1 cellular context compared by ENCODE assay signal in the genomic region with DNA sequence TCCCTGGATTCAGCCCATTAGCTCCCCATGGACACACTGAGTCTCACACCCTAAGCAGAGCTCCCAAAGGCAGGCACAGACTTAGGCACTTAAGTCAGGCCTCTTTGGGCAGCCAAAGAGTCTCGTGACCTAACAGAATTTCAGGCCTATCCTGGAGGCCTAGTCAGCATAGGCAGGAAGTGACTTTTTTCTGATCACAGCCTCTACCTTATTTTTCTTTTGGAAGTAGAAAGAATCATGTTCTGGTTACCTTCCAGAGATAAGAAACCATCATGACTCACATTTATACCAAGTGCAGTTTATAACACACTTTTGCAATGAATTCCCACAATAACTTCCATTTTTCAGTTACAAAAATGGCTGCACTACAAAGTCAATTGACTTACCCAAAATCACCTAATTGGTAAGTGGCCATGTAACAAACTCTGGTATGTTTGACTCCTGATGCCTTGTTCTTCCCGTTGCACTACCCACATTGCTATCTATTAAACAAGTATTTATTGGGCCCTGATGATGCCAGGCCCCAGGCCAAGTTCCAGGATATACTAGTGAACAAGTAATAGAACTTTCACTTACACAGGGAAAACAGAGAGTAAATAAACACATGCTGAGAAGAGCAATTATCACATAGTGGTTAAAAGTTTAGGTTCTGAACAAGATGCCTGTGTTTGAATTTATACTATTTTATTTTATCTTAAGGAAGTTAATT.
TF ChIP-seq lines count a peak whose summit lies in the region.

No MANE protein-coding gene starts in this region.

TF ChIP-seq in K562, 482 proteins besides CTCF, POLR2A, EP300 and RAD21 (continued from another document):
- TF ChIP-seq, protein P1, sequence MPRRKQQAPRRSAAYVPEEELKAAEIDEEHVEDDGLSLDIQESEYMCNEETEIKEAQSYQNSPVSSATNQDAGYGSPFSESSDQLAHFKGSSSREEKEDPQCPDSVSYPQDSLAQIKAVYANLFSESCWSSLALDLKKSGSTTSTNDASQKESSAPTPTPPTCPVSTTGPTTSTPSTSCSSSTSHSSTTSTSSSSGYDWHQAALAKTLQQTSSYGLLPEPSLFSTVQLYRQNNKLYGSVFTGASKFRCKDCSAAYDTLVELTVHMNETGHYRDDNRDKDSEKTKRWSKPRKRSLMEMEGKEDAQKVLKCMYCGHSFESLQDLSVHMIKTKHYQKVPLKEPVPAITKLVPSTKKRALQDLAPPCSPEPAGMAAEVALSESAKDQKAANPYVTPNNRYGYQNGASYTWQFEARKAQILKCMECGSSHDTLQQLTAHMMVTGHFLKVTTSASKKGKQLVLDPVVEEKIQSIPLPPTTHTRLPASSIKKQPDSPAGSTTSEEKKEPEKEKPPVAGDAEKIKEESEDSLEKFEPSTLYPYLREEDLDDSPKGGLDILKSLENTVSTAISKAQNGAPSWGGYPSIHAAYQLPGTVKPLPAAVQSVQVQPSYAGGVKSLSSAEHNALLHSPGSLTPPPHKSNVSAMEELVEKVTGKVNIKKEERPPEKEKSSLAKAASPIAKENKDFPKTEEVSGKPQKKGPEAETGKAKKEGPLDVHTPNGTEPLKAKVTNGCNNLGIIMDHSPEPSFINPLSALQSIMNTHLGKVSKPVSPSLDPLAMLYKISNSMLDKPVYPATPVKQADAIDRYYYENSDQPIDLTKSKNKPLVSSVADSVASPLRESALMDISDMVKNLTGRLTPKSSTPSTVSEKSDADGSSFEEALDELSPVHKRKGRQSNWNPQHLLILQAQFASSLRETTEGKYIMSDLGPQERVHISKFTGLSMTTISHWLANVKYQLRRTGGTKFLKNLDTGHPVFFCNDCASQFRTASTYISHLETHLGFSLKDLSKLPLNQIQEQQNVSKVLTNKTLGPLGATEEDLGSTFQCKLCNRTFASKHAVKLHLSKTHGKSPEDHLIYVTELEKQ (CRISPR knock-in tag; IDR thresholded peaks at IDR 0.05), result no peak
- TF ChIP-seq HDAC3 (IDR thresholded peaks at IDR 0.05; ENCODE audit: borderline replicate concordance, partially characterized antibody) (no peak), RB1 (IDR thresholded peaks at IDR 0.05; ENCODE audit: low read depth) (no peak), HSF4 (CRISPR knock-in tag; IDR thresholded peaks at IDR 0.05; ENCODE audit: borderline replicate concordance) (no peak), ZNF24 (IDR thresholded peaks at IDR 0.05) (no peak), SMARCA4 (IDR thresholded peaks at IDR 0.05) (0 out of 2 replicates have a peak, but pooled peaks have one; percentile 30), NCOA4 (IDR thresholded peaks at IDR 0.05; ENCODE audit: partially characterized antibody) (no peak), ZNF778 (CRISPR knock-in tag; IDR thresholded peaks at IDR 0.05) (no peak), NBN (IDR thresholded peaks at IDR 0.05; ENCODE audit: low read depth) (no peak), DPF2 (IDR thresholded peaks at IDR 0.05) (peak; percentile 44; the same call in 1 of the 2 replicates), SP1 (CRISPR knock-in tag; IDR thresholded peaks at IDR 0.05) (no peak), ZNF57 (CRISPR knock-in tag; IDR thresholded peaks at IDR 0.05) (no peak), MBD2 (IDR thresholded peaks at IDR 0.05; ENCODE audit: borderline replicate concordance, low read depth) (no peak), NCOA2 (IDR thresholded peaks at IDR 0.05; ENCODE audit: partially characterized antibody in 2 of 2) (no peak), TRIM28 (IDR thresholded peaks at IDR 0.05) (no peak), MTF1 (CRISPR knock-in tag; IDR thresholded peaks at IDR 0.05; ENCODE audit: borderline replicate concordance) (no peak), MLLT1 (IDR thresholded peaks at IDR 0.05) (no peak), THAP12 (CRISPR knock-in tag; IDR thresholded peaks at IDR 0.05) (no peak), ZNF79 (CRISPR knock-in tag; IDR thresholded peaks at IDR 0.05; ENCODE audit: low read depth) (no peak), CAMTA2 (CRISPR knock-in tag; conservative IDR thresholded peaks at IDR 0.05) (no peak)
- TF ChIP-seq, protein P2, sequence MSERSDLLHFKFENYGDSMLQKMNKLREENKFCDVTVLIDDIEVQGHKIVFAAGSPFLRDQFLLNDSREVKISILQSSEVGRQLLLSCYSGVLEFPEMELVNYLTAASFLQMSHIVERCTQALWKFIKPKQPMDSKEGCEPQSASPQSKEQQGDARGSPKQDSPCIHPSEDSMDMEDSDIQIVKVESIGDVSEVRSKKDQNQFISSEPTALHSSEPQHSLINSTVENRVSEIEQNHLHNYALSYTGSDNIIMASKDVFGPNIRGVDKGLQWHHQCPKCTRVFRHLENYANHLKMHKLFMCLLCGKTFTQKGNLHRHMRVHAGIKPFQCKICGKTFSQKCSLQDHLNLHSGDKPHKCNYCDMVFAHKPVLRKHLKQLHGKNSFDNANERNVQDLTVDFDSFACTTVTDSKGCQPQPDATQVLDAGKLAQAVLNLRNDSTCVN (CRISPR knock-in tag; IDR thresholded peaks at IDR 0.05), result no peak
- TF ChIP-seq, protein P3, sequence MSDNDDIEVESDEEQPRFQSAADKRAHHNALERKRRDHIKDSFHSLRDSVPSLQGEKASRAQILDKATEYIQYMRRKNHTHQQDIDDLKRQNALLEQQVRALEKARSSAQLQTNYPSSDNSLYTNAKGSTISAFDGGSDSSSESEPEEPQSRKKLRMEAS (CRISPR knock-in tag; IDR thresholded peaks at IDR 0.05), result no peak
